In genomic region chr4:134327274-134328122, GRCh38 we compare ENCODE assay signal across 20 cellular contexts.
"Had no signal": no experiment of that assay in that cellular context is flagged by ENCODE, and none has a peak within 500 bp of the region (broad histone marks: within the 10 kb centered on the region; RNA-seq: fewer than 3 reads in every experiment).

No MANE protein-coding gene starts in this region.

- ATAC-seq: activated T-cell treated with anti-CD3 and anti-CD28 coated beads, Interleukin-2, amount 50 U/mL, for 72 hours; gastroesophageal sphincter; left colon; mucosa of descending colon had no signal

- DNase-seq: activated CD4-positive, alpha-beta memory T cell treated with anti-CD3 and anti-CD28 coated beads for 36 hours; activated CD4-positive, alpha-beta T cell treated with anti-CD3 and anti-CD28 coated beads for 4 hours; activated CD4-positive, CD25-positive, alpha-beta regulatory T cell; activated effector memory CD4-positive, alpha-beta T cell treated with Interleukin-2 at 50 U/mL for 16 hours; activated naive CD4-positive, alpha-beta T cell treated with anti-CD3 and anti-CD28 coated beads, Interleukin-2, amount 10 ng/mL, durations not matched to agents 7 days and 5 days; activated T-cell treated with anti-CD3 and anti-CD28 coated beads, Interleukin-2, amount 50 U/mL, for 72 hours; amygdala; cerebellar nuclear complex; endodermal cell; head of caudate nucleus; left colon; mesendoderm; mucosa of descending colon; nephron progenitor cell; nucleus accumbens; sigmoid colon; stimulated activated CD4-positive, alpha-beta T cell treated with anti-CD3 and anti-CD28 coated beads, Interleukin-15, amount 100 ng/mL, for 24 hours; stimulated activated CD4-positive, alpha-beta T cell treated with anti-CD3 and anti-CD28 coated beads, Interleukin-4, amount 100 ng/mL, for 1 hour; stimulated activated naive CD4-positive, alpha-beta T cell had no signal
